ENCODE assay signal across 8 cellular contexts in the genomic region with DNA sequence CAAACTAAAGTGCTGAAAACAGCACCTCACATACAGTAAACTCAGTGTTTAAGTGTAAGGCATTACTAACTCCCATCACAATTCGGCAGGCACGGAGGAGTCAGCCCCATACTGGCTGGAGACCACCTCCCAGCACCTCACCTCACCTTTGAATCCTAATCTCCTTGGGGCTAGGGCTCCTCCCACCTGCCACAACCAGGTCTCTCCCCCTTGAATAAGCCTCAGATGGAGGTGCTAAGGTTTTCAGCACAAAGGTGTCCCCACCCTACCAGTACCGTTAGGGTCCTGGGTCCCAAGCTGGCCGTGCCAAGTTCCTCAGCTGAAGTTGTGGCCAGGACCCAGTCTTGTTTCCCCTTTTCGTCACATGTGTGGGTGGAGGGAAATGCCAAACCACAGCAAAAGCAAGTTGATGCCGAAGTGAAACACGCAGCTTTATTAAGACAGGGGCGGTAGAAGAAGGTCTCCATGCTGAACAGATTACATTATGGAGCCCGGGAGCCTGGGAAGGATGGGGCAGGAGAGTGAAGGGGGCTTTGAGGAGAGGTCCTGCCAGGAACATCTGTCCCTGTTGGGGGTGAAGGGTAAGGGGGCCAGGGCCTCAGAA. TPM values are rescaled to one million over a fixed set of nuclear protein-coding genes. Genes with fewer than 3 reads are reported as not detected.
DNase-seq lines count a peak whose midpoint lies in the region; ATAC-seq and TF ChIP-seq lines count a peak whose summit lies in the region.

A gene with protein sequence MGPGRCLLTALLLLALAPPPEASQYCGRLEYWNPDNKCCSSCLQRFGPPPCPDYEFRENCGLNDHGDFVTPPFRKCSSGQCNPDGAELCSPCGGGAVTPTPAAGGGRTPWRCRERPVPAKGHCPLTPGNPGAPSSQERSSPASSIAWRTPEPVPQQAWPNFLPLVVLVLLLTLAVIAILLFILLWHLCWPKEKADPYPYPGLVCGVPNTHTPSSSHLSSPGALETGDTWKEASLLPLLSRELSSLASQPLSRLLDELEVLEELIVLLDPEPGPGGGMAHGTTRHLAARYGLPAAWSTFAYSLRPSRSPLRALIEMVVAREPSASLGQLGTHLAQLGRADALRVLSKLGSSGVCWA (minus strand): TSS at position 332 of the 604 bp plus-strand sequence. CDS start 1,272 bp downstream, outside the sequence.

- BruUV-seq in PC-3 (replicated peaks; lab: Mats Ljungman, UMichigan), result no TSS peak

- H3K36me3 ChIP-seq in CD4-positive, alpha-beta memory T cell (ENCODE audit: insufficient read depth, low read length), result peaks cover 17% of the 10 kb centered on the region
- H3K36me3 ChIP-seq in right lobe of liver (peaks cover 0 to 20% (median 0%) of the 10 kb centered on the region in 4 donors), PC-3 (ENCODE audit: low read depth, low read length) (no peaks in the 10 kb centered on the region)

- H3K9me3 ChIP-seq in CD4-positive, alpha-beta memory T cell (ENCODE audit: control insufficient read depth in 1 of 2, low read length in 2 of 2), result no peaks in the 10 kb centered on the region
- H3K9me3 ChIP-seq in right lobe of liver (no peaks in the 10 kb centered on the region), PC-3 (ENCODE audit: low read length) (no peaks in the 10 kb centered on the region)

- peaks cover 60% of the 10 kb centered on the region for H3K4me1 ChIP-seq in CD4-positive, alpha-beta memory T cell (ENCODE audit: insufficient read depth, low read length)
- peaks cover 0 to 30% (median 9%) of the 10 kb centered on the region in 4 donors for H3K4me1 ChIP-seq in right lobe of liver
- peaks cover 18% of the 10 kb centered on the region for H3K4me1 ChIP-seq in PC-3 (ENCODE audit: insufficient read depth, low read length)

- H3K4me3 Mint-ChIP-seq in CD4-positive, alpha-beta memory T cell, result peak within 1 kb of the TSS; percentile 88 to 97 (median 91)
- peak within 1 kb of the TSS; percentile 87 for H3K4me3 Mint-ChIP-seq in activated T-cell treated with anti-CD3 and anti-CD28 coated beads, Interleukin-2, amount 50 U/mL, for 4 hours

- intact Hi-C loops in CD4-positive, alpha-beta memory T cell (cut with micrococcal nuclease), result loop anchor here (10.0 kb wide), 1 partner anchor 1633 kb away; the partner anchor contains the start of gene ZNF527
- intact Hi-C loops in right lobe of liver (cut with DNase I), result no loop called here
- intact Hi-C loops in PC-3 (cut with micrococcal nuclease), result no loop called here

- POLR2A ChIA-PET in CD4-positive, alpha-beta memory T cell (lab: Charles Lee; ENCODE audit: partially characterized antibody), result interaction anchor here (0.8 to 4.6 kb wide), 15 partner anchors 9 to 211 kb away, joined by 3 to 51 read pairs (median 4); partner anchors contain the start of genes COX6B1, HSPB6, KMT2B and PROSER3
- POLR2A ChIA-PET in PC-3 (lab: Charles Lee; ENCODE audit: unreplicated experiment), result no interaction called here

- DNase-seq in CD4-positive, alpha-beta memory T cell, result peak; percentile 71 to 83 (median 73)
- DNase-seq in NOMO-1 (lab: John Stamatoyannopoulos, UW; ENCODE audit: unreplicated experiment in 2 of 2), result peak; percentile 68 to 71
- DNase-seq in activated T-cell treated with anti-CD3 and anti-CD28 coated beads, Interleukin-2, amount 50 U/mL, for 4 hours, result peak; percentile 63
- no peak for DNase-seq in right lobe of liver
- DNase-seq in stimulated activated CD8-positive, alpha-beta memory T cell treated with anti-CD3 and anti-CD28 coated beads, Interleukin-15, amount 100 ng/mL, for 48 hours (ENCODE audit: low read depth in 2 of 2), result peak; percentile 67 to 74
- no peak for DNase-seq in NCI-H1048 (lab: John Stamatoyannopoulos, UW)
- DNase-seq in PC-3, result no peak

- H3K9me3 Mint-ChIP-seq in CD4-positive, alpha-beta memory T cell, result no peaks in the 10 kb centered on the region
- no peaks in the 10 kb centered on the region for H3K9me3 Mint-ChIP-seq in activated T-cell treated with anti-CD3 and anti-CD28 coated beads, Interleukin-2, amount 50 U/mL, for 4 hours

- ATAC-seq in activated T-cell treated with anti-CD3 and anti-CD28 coated beads, Interleukin-2, amount 50 U/mL, for 4 hours, result peak; percentile 4 to 6
- ATAC-seq in right lobe of liver (no peak), HG02759 (IDR thresholded peaks at IDR 0.05; ENCODE audit: unreplicated experiment) (no peak), PC-3 (no peak)

- peak within 1 kb of the TSS; percentile 95 to 99 (median 98) for H3K27ac Mint-ChIP-seq in CD4-positive, alpha-beta memory T cell

- peaks cover 8 to 33% of the 10 kb centered on the region in 2 donors for H3K36me3 Mint-ChIP-seq in CD4-positive, alpha-beta memory T cell
- peaks cover 16% of the 10 kb centered on the region for H3K36me3 Mint-ChIP-seq in activated T-cell treated with anti-CD3 and anti-CD28 coated beads, Interleukin-2, amount 50 U/mL, for 4 hours (ENCODE audit: insufficient read depth)

- H3K4me1 Mint-ChIP-seq in CD4-positive, alpha-beta memory T cell, result peaks cover 21 to 69% (median 45%) of the 10 kb centered on the region in 4 donors
- peaks cover 56% of the 10 kb centered on the region for H3K4me1 Mint-ChIP-seq in activated T-cell treated with anti-CD3 and anti-CD28 coated beads, Interleukin-2, amount 50 U/mL, for 4 hours (ENCODE audit: low read depth)

- H3K27me3 Mint-ChIP-seq in CD4-positive, alpha-beta memory T cell, result no peaks in the 10 kb centered on the region
- no peaks in the 10 kb centered on the region for H3K27me3 Mint-ChIP-seq in activated T-cell treated with anti-CD3 and anti-CD28 coated beads, Interleukin-2, amount 50 U/mL, for 4 hours (ENCODE audit: low read depth)

- no peaks in the 10 kb centered on the region for H4K20me1 ChIP-seq in PC-3 (ENCODE audit: low read length)

- TF ChIP-seq POLR2A in right lobe of liver (IDR thresholded peaks at IDR 0.05), result peak; percentile 26

- no peak within 1 kb of the TSS for H3K4me2 ChIP-seq in PC-3 (ENCODE audit: low read length)

- H3K9ac ChIP-seq in PC-3 (ENCODE audit: low read length), result no peak within 1 kb of the TSS

- H3K79me2 ChIP-seq in PC-3 (ENCODE audit: low read length), result peaks cover 14% of the 10 kb centered on the region

- TF ChIP-seq CTCF in right lobe of liver (IDR thresholded peaks at IDR 0.05), result no peak
- no peak for TF ChIP-seq CTCF in PC-3 (conservative IDR thresholded peaks at IDR 0.05; ENCODE audit: low read depth, low read length)

- 57% methylated on average over 9 of the region's 9 CpGs for WGBS in right lobe of liver (ENCODE audit: insufficient coverage, low coverage, low lambda C conversion rate, missing lambda C conversion rate)

- H3K27me3 ChIP-seq in CD4-positive, alpha-beta memory T cell (ENCODE audit: insufficient read depth, low read length), result no peaks in the 10 kb centered on the region
- H3K27me3 ChIP-seq in right lobe of liver, result no peaks in the 10 kb centered on the region
- no peaks in the 10 kb centered on the region for H3K27me3 ChIP-seq in PC-3 (ENCODE audit: low read length)

- H3K4me3 ChIP-seq in CD4-positive, alpha-beta memory T cell (ENCODE audit: low read length in 2 of 2), result peak within 1 kb of the TSS; percentile 42 to 63
- H3K4me3 ChIP-seq in right lobe of liver (peak within 1 kb of the TSS; percentile 60 to 73 (median 66)), PC-3 (ENCODE audit: low read length) (no peak within 1 kb of the TSS)

- CTCF ChIA-PET in CD4-positive, alpha-beta memory T cell (lab: Charles Lee; ENCODE audit: partially characterized antibody), result interaction anchor here (0.6 to 0.8 kb wide), 2 partner anchors 13 to 14 kb away, joined by 3 read pairs; no protein-coding TSS in a partner anchor
- CTCF ChIA-PET in PC-3 (lab: Charles Lee), result no interaction called here

- no peaks in the 10 kb centered on the region for H3F3A ChIP-seq in PC-3 (ENCODE audit: low read length, unreplicated experiment)

- no peak within 1 kb of the TSS for H2AFZ ChIP-seq in PC-3 (ENCODE audit: low read length)

- H3K9me2 ChIP-seq in PC-3 (replicated peaks; ENCODE audit: low read length), result no peaks in the 10 kb centered on the region

- peak within 1 kb of the TSS; percentile 77 for H3K27ac ChIP-seq in CD4-positive, alpha-beta memory T cell (ENCODE audit: low read depth, low read length)
- H3K27ac ChIP-seq in right lobe of liver (peak within 1 kb of the TSS; percentile 59 to 84 (median 72)), PC-3 (ENCODE audit: low read length) (no peak within 1 kb of the TSS)

RNA-seq across cellular contexts. Expression of the gene that starts here (rescaled TPM):
- total RNA-seq in CD4-positive, alpha-beta memory T cell, result 100 to 1,000 TPM; 119 to 124 TPM
- polyA plus RNA-seq in CD4-positive, alpha-beta memory T cell, result 10 to 100 TPM; 93.9 to 99.5 TPM
- total RNA-seq in activated T-cell treated with anti-CD3 and anti-CD28 coated beads, Interleukin-2, amount 50 U/mL, for 4 hours, result 10 to 100 TPM; 24.0 to 32.7 (median 29.8) TPM
- total RNA-seq in right lobe of liver, result 10 to 100 TPM; 16.3 to 58.9 (median 29.3) TPM
- 0.81 and 9.3 TPM in 2 replicates for total RNA-seq in PC-3 (2014; rRNA removed)

Comparison
In these comparisons a context has a peak if more than half of its experiments do, and no peak if none do; other contexts are left out.
1. DNase-seq: peak in CD4-positive, alpha-beta memory T cell (5 of 5), NOMO-1 (2 of 2), activated T-cell treated with anti-CD3 and anti-CD28 coated beads, Interleukin-2, amount 50 U/mL, for 4 hours (single experiment) and stimulated activated CD8-positive, alpha-beta memory T cell treated with anti-CD3 and anti-CD28 coated beads, Interleukin-15, amount 100 ng/mL, for 48 hours (2 of 2); none in right lobe of liver (0 of 3), NCI-H1048 (single experiment) and PC-3 (single experiment).
2. ATAC-seq: peak in activated T-cell treated with anti-CD3 and anti-CD28 coated beads, Interleukin-2, amount 50 U/mL, for 4 hours (2 of 2); none in right lobe of liver (0 of 4), HG02759 (single experiment) and PC-3 (single experiment).